ENCODE assay signal across 8 cellular contexts in the genomic region with DNA sequence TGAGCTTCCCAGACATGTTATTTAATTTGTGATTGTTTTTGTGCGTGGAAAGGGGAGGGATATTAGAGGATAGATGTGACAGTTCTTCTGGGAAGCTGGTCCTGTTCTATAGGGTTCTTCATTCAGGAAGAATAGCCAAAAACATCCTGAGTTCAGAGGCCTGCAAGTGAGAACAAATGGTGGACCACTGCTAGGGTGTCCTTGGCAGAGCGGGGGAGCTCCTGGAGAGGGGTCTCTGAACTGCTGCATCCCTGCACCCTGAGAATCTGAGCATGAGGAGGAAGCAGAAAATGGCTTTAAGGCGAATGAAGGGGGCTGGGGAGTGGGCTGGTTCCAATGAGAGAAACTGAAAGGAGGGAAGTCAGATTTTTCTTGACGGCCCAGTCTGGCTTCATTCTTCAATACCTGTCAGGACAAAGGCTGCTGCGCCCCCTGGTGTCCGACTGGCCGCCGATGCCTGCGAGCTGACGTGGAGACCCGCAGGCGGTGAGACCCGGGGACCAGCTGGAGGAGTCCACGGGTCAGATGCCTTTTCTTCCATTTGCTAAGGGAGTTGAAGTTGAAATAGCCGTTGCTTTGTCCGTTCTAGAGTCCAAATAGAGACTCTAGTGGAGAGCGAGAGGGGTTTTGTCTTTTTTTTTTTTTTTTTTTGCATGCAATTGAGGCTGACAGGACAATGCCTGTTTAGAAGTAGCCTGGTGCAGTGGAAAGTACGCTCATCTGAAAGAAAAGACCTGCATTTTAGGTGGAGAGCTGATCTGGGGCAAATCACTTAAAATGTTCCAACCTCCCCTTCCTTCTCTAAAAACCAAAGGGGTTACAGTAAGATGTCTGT. TPM values are rescaled to one million over a fixed set of nuclear protein-coding genes. Genes with fewer than 3 reads are reported as not detected.
DNase-seq lines count a peak whose midpoint lies in the region; ATAC-seq, FAIRE-seq and TF ChIP-seq lines count a peak whose summit lies in the region.

No MANE protein-coding gene starts in this region.

- DNase-seq in BJ (ENCODE audit: low read depth) (no peak), GM19239 (ENCODE audit: insufficient read length, low spot score) (peak; percentile 64), NCI-H460 (ENCODE audit: extremely low read depth, low read depth) (peak; percentile 69), dedifferentiated amniotic fluid mesenchymal stem cell (ENCODE audit: extremely low spot score) (peak; percentile 71), lung microvascular endothelial cell (ENCODE audit: low read depth in 2 of 2) (peak; percentile 88 to 94)
- peak; percentile 59 to 67 for DNase-seq in activated CD4-positive, alpha-beta T cell treated with anti-CD3 and anti-CD28 coated beads, Interleukin-2, amount 50 U/mL, for 4 hours
- DNase-seq in stimulated activated CD8-positive, alpha-beta memory T cell treated with anti-CD3 and anti-CD28 coated beads, Interleukin-12 subunit alpha, Interleukin-12 subunit beta, amount 100 ng/mL, for 24 hours (ENCODE audit: extremely low read depth), result peak; percentile 39

- CTCF ChIA-PET in BJ (lab: Yijun Ruan, JAX), result interaction anchor here (0.5 to 3.2 kb wide), 50 partner anchors 9 to 1321 kb away, joined by 3 to 58 read pairs (median 4); no protein-coding TSS in a partner anchor

- peak; percentile 90 for FAIRE-seq in GM19239 (lab: Jason Lieb, UNC)

- POLR2A ChIA-PET in BJ (lab: Charles Lee), result no interaction called here

- TF ChIP-seq CTCF in BJ (IDR thresholded peaks at IDR 0.05; ENCODE audit: insufficient read depth, low read depth, low read length), result peak; percentile 94

- peaks cover 33% of the 10 kb centered on the region for H3K27me3 ChIP-seq in BJ (ENCODE audit: control insufficient read depth, insufficient read depth, low read length)

- no peak overlapping the region for H3K4me3 ChIP-seq in BJ (ENCODE audit: low read depth, low read length)

- peak; percentile 78 for ATAC-seq in HG03280 (IDR thresholded peaks at IDR 0.05; ENCODE audit: unreplicated experiment)

- H3K36me3 ChIP-seq in BJ (ENCODE audit: control insufficient read depth, insufficient read depth, low read length), result no peaks in the 10 kb centered on the region

RNA-seq across cellular contexts. Expression of gene NFIB, which starts 39.5 kb away (rescaled TPM):
- polyA plus RNA-seq in BJ (2011; rRNA removed), result 0.25 and 0.47 TPM in 2 replicates
- polyA minus RNA-seq in BJ (2011; rRNA and poly(A)+ RNA removed), result 0.47 and 1.0 TPM in 2 replicates
- 20.8 and 21.6 TPM in 2 replicates for total RNA-seq in NCI-H460 (2014; rRNA removed; shearing (Covaris generic))
- 10.4 and 14.2 TPM in 2 replicates for polyA plus RNA-seq in NCI-H460 (2014; cell fraction: nucleus; rRNA removed)
- 111 and 164 TPM in 2 replicates for total RNA-seq in lung microvascular endothelial cell
